9 cellular contexts compared by ENCODE assay signal in genomic region chr1:114386129-114387037, GRCh38.
"Had no signal": no experiment of that assay in that cellular context is flagged by ENCODE, and none has a peak within 500 bp of the region (broad histone marks: within the 10 kb centered on the region; RNA-seq: fewer than 3 reads in every experiment).

No MANE protein-coding gene starts in this region.

- H3K4me3 ChIP-seq: breast epithelium, ovary, uterus had no signal

- H3K36me3 ChIP-seq: breast epithelium, ovary, uterus had no signal

- H3K9me3 ChIP-seq: ovary, uterus had no signal

- H3K27me3 ChIP-seq: breast epithelium, ovary, uterus had no signal

- DNase-seq: activated CD4-positive, alpha-beta T cell treated with anti-CD3 and anti-CD28 coated beads, Interleukin-2, amount 50 U/mL, for 4 hours; activated naive CD8-positive, alpha-beta T cell treated with anti-CD3 and anti-CD28 coated beads, Interleukin-2, amount 10 ng/mL, durations not matched to agents 7 days and 5 days; activated T-cell treated with anti-CD3 and anti-CD28 coated beads, Interleukin-2, amount 50 U/mL, for 24 hours; anterior cingulate cortex; ovary; stimulated activated CD4-positive, alpha-beta T cell treated with anti-CD3 and anti-CD28 coated beads, Interleukin-15, amount 100 ng/mL, for 24 hours; stimulated activated CD4-positive, alpha-beta T cell treated with anti-CD3 and anti-CD28 coated beads, Interleukin-4, amount 100 ng/mL, for 4 hours; uterus had no signal

- H3K4me1 ChIP-seq: breast epithelium, uterus had no signal

- H3K27ac ChIP-seq: breast epithelium, ovary, uterus had no signal
